Comparison of ENCODE assay signal across 21 cellular contexts in genomic region chr4:175927121-175927520, GRCh38.
DNase-seq lines count a peak whose midpoint lies in the region; ATAC-seq and TF ChIP-seq lines count a peak whose summit lies in the region.
"Had no signal": no experiment of that assay in that cellular context is flagged by ENCODE, and none has a peak within 500 bp of the region (broad histone marks: within the 10 kb centered on the region; RNA-seq: fewer than 3 reads in every experiment).

No MANE protein-coding gene starts in this region.

- no peaks in the 10 kb centered on the region for H3K36me3 ChIP-seq in RWPE2 (ENCODE audit: low read depth)
- H3K36me3 ChIP-seq: left ventricle myocardium inferior had no signal

- DNase-seq in RWPE2 (ENCODE audit: low spot score) (no peak), kidney glomerular epithelial cell (lab: John Stamatoyannopoulos, UW) (peak; percentile 72), DMS53 (lab: John Stamatoyannopoulos, UW) (no peak), NCI-H2029 (lab: John Stamatoyannopoulos, UW) (no peak), SKM-1 (lab: John Stamatoyannopoulos, UW; ENCODE audit: unreplicated experiment) (no peak)
- DNase-seq: activated CD4-positive, alpha-beta T cell treated with anti-CD3 and anti-CD28 coated beads for 48 hours; activated CD8-positive, alpha-beta memory T cell treated with anti-CD3 and anti-CD28 coated beads, Interleukin-2, amount 50 U/mL, for 48 hours; CD8-positive, alpha-beta T cell; central memory CD4-positive, alpha-beta T cell; foreskin fibroblast; left ventricle myocardium inferior; NCI-H2029 treated with DMSO at 0.1 percent for 48 hours; NCI-H524; posterior cingulate gyrus; T1000; testis had no signal

- ATAC-seq in GM18502 (IDR thresholded peaks at IDR 0.05; ENCODE audit: poor library complexity, unreplicated experiment) (peak; percentile 67), HG02610 (IDR thresholded peaks at IDR 0.05; ENCODE audit: unreplicated experiment) (peak; percentile 68), RWPE2 (ENCODE audit: low read depth) (peak; percentile 62; the same call in 2 of the 3 replicates), HG02571 (IDR thresholded peaks at IDR 0.05; ENCODE audit: unreplicated experiment) (no peak)
- ATAC-seq: CD8-positive, alpha-beta T cell had no signal

- H3K9me3 ChIP-seq in RWPE2 (ENCODE audit: severe bottlenecking), result peaks cover 2% of the 10 kb centered on the region
- H3K9me3 ChIP-seq: left ventricle myocardium inferior, testis had no signal

- H3K4me3 ChIP-seq in RWPE2 (ENCODE audit: severe bottlenecking), result no peak overlapping the region
- H3K4me3 ChIP-seq: left ventricle myocardium inferior, SK-N-MC, skin epidermis, testis had no signal

- H3K27me3 ChIP-seq in RWPE2 (ENCODE audit: insufficient read depth, poor library complexity, severe bottlenecking), result no peaks in the 10 kb centered on the region
- H3K27me3 ChIP-seq: testis had no signal

- H3K4me1 ChIP-seq in RWPE2 (ENCODE audit: insufficient read depth, poor library complexity, severe bottlenecking), result no peaks in the 10 kb centered on the region
- H3K4me1 ChIP-seq: left ventricle myocardium inferior, testis had no signal

- TF ChIP-seq CTCF in RWPE2 (IDR thresholded peaks at IDR 0.05; ENCODE audit: poor library complexity, severe bottlenecking), result no peak

- H3K27ac ChIP-seq in RWPE2 (ENCODE audit: poor library complexity, severe bottlenecking), result no peak overlapping the region
- H3K27ac ChIP-seq: left ventricle myocardium inferior, SK-N-MC, skin epidermis, testis had no signal
